ENCODE assay signal across 9 cellular contexts in genomic region chr4:155639674-155640529, GRCh38. TPM values are rescaled to one million over a fixed set of nuclear protein-coding genes. Genes with fewer than 3 reads are reported as not detected.
DNase-seq lines count a peak whose midpoint lies in the region; ATAC-seq, FAIRE-seq and TF ChIP-seq lines count a peak whose summit lies in the region.
"Had no signal": no experiment of that assay in that cellular context is flagged by ENCODE, and none has a peak within 500 bp of the region (broad histone marks: within the 10 kb centered on the region; RNA-seq: fewer than 3 reads in every experiment).

No MANE protein-coding gene starts in this region.

- intact Hi-C loops in endothelial cell of umbilical vein (cut with micrococcal nuclease) (no loop called here), aorta (cut with DNase I) (no loop called here)

- BruUV-seq in endothelial cell of umbilical vein (replicated peaks; lab: Mats Ljungman, UMichigan): no TSS peak

- dilution Hi-C loops in endothelial cell of umbilical vein (cut with MboI; ENCODE audit: extremely low pct_ligation_motif_present, low sequenced_read_pairs): no loop called here

- CTCF ChIA-PET in endothelial cell of umbilical vein (lab: Charles Lee): interaction anchor here (0.6 to 0.9 kb wide), 2 partner anchors 10 to 21 kb away, joined by 3 to 4 read pairs; no protein-coding TSS in a partner anchor

- no peak overlapping the region for H3K4me3 ChIP-seq in endothelial cell of umbilical vein (replicated peaks in 1 of 3; ENCODE audit: insufficient read depth in 1 of 3, low read depth in 1 of 3, low read length in 3 of 3)
- H3K4me3 ChIP-seq in aorta (ENCODE audit: low read length in 2 of 2): no peak overlapping the region

- H3K4me2 ChIP-seq in endothelial cell of umbilical vein (ENCODE audit: insufficient read depth, low read length): no peak overlapping the region

- FAIRE-seq in endothelial cell of umbilical vein (lab: Jason Lieb, UNC): no peak

- no peak overlapping the region for H3K9ac ChIP-seq in endothelial cell of umbilical vein (replicated peaks; ENCODE audit: extremely low read depth, insufficient read depth, low read length)

- H3K79me2 ChIP-seq in endothelial cell of umbilical vein (ENCODE audit: control insufficient read depth, insufficient read depth, low read length): no peaks in the 10 kb centered on the region

- H2AFZ ChIP-seq in endothelial cell of umbilical vein (ENCODE audit: low read depth, low read length): peak overlapping the region; percentile 33

- POLR2A ChIA-PET in endothelial cell of umbilical vein (lab: Charles Lee): no interaction called here

- H3K36me3 ChIP-seq in endothelial cell of umbilical vein (ENCODE audit: control insufficient read depth in 2 of 2, extremely low read depth in 1 of 2, insufficient read depth in 2 of 2, low read length in 2 of 2) (no peaks in the 10 kb centered on the region), aorta (ENCODE audit: control insufficient read depth in 1 of 2, insufficient read depth in 2 of 2, low read length in 1 of 2) (no peaks in the 10 kb centered on the region)

- ATAC-seq in GM18499 (IDR thresholded peaks at IDR 0.05; ENCODE audit: insufficient read depth, unreplicated experiment): peak; percentile 77
- ATAC-seq in GM21390 (IDR thresholded peaks at IDR 0.05; ENCODE audit: unreplicated experiment): peak; percentile 83
- ATAC-seq in HG03439 (IDR thresholded peaks at IDR 0.05; ENCODE audit: unreplicated experiment): peak; percentile 69
- no peak for ATAC-seq in aorta (ENCODE audit: low FRiP score)
- ATAC-seq: Panc1 had no signal

- no peaks in the 10 kb centered on the region for H3K9me1 ChIP-seq in endothelial cell of umbilical vein (replicated peaks; ENCODE audit: control insufficient read depth, extremely low read depth, insufficient read depth, low read length)

- no peaks in the 10 kb centered on the region for H4K20me1 ChIP-seq in endothelial cell of umbilical vein (replicated peaks; ENCODE audit: control insufficient read depth, extremely low read depth, insufficient read depth, low read length)

- peaks cover 15% of the 10 kb centered on the region for H3K4me1 ChIP-seq in endothelial cell of umbilical vein (ENCODE audit: control insufficient read depth, extremely low read depth, insufficient read depth, low read length)
- no peaks in the 10 kb centered on the region for H3K4me1 ChIP-seq in aorta (ENCODE audit: control insufficient read depth in 1 of 2, insufficient read depth in 2 of 2, low read length in 2 of 2)

- peak; percentile 59 for DNase-seq in endothelial cell of umbilical vein (ENCODE audit: low read depth, low spot score)
- DNase-seq in NCI-H1436 (lab: John Stamatoyannopoulos, UW): no peak
- DNase-seq in RPMI8226: no peak
- DNase-seq in SW480 (ENCODE audit: low spot score): no peak
- DNase-seq in aorta: no peak

- no peak for TF ChIP-seq POLR2A in endothelial cell of umbilical vein (IDR thresholded peaks at IDR 0.05; ENCODE audit: low read depth, low read length)

- 19 to 41% methylated on average over 3 of the region's 3 CpGs for WGBS in aorta, 2 donors

- H3K9me3 ChIP-seq in endothelial cell of umbilical vein (replicated peaks; ENCODE audit: control insufficient read depth, insufficient read depth, low read length) (no peaks in the 10 kb centered on the region), aorta (ENCODE audit: control insufficient read depth, low read length) (no peaks in the 10 kb centered on the region)

- no peak for TF ChIP-seq CTCF in endothelial cell of umbilical vein (IDR thresholded peaks at IDR 0.05; ENCODE audit: extremely low read depth in 1 of 2, insufficient read depth in 1 of 2, low read depth in 1 of 2, low read length in 2 of 2)

- H3K27ac ChIP-seq in endothelial cell of umbilical vein (ENCODE audit: insufficient read depth, low read depth, low read length) (no peak overlapping the region), aorta (ENCODE audit: low read depth in 1 of 2, low read length in 2 of 2) (no peak overlapping the region)

- no peaks in the 10 kb centered on the region for H3K27me3 ChIP-seq in endothelial cell of umbilical vein (ENCODE audit: control insufficient read depth in 2 of 2, insufficient read depth in 2 of 2, low read length in 2 of 2)
- no peaks in the 10 kb centered on the region for H3K27me3 ChIP-seq in aorta (ENCODE audit: control insufficient read depth in 1 of 2, insufficient read depth in 2 of 2, low read length in 1 of 2)

TF ChIP-seq in endothelial cell of umbilical vein, 7 proteins besides CTCF, POLR2A, EP300 and RAD21:
- TF ChIP-seq EZH2 (IDR thresholded peaks at IDR 0.05; ENCODE audit: borderline replicate concordance, low read depth, low read length, severe bottlenecking) (no peak), MAX (IDR thresholded peaks at IDR 0.05; ENCODE audit: insufficient read depth, insufficient read length) (no peak), GATA2 (IDR thresholded peaks at IDR 0.05; ENCODE audit: insufficient read depth, insufficient read length, low read depth, low read length) (no peak), POLR2AphosphoS5 (IDR thresholded peaks at IDR 0.05; ENCODE audit: insufficient read depth, low read depth, low read length) (no peak), JUN (IDR thresholded peaks at IDR 0.05; ENCODE audit: borderline replicate concordance, insufficient read depth, insufficient read length, low read depth) (no peak), MYC (IDR thresholded peaks at IDR 0.05; ENCODE audit: low read depth, low read length) (no peak), FOS (IDR thresholded peaks at IDR 0.05; ENCODE audit: borderline replicate concordance, insufficient read depth, low read length) (no peak)

RNA-seq across cellular contexts. Expression of gene GUCY1A1, which starts 26.7 kb away (rescaled TPM):
- total RNA-seq in endothelial cell of umbilical vein (4.4 and 7.5 TPM in 2 replicates), aorta (10 to 100 TPM; 74.0 to 81.9 TPM)
- polyA plus RNA-seq in endothelial cell of umbilical vein (1.2 and 1.3 TPM in 2 replicates), aorta (10 to 100 TPM; 20.2 to 62.5 TPM)
- 0.71 and 0.90 TPM in 2 replicates for polyA plus RNA-seq in endothelial cell of umbilical vein (2011; cell fraction: cytosol; rRNA removed)
- 1.2 and 2.3 TPM in 2 replicates for polyA plus RNA-seq in endothelial cell of umbilical vein (2011; cell fraction: nucleus; rRNA removed)
- 0.05 TPM in 1 of 2 replicates, not detected in the other for polyA plus RNA-seq in endothelial cell of umbilical vein (2012)
- 2.4 and 3.8 TPM in 2 replicates for polyA minus RNA-seq in endothelial cell of umbilical vein
- not detected for polyA minus RNA-seq in endothelial cell of umbilical vein (2011; cell fraction: cytosol; rRNA and poly(A)+ RNA removed)
- 2.6 and 3.8 TPM in 2 replicates for polyA minus RNA-seq in endothelial cell of umbilical vein (2011; cell fraction: nucleus; rRNA and poly(A)+ RNA removed)
